ENCODE assay signal across 8 cellular contexts in genomic region chr13:31043891-31044657, GRCh38.
DNase-seq lines count a peak whose midpoint lies in the region; ATAC-seq and TF ChIP-seq lines count a peak whose summit lies in the region.

No MANE protein-coding gene starts in this region.

- H3K4me1 ChIP-seq in psoas muscle (peaks cover 11% of the 10 kb centered on the region), aorta (ENCODE audit: control insufficient read depth in 1 of 2, insufficient read depth in 2 of 2, low read length in 2 of 2) (no peaks in the 10 kb centered on the region)

- intact Hi-C loops in Right ventricle myocardium inferior (cut with DNase I): loop anchor here (5.0 to 10.0 kb wide), 5 partner anchors 177 to 909 kb away; partner anchors contain the start of gene HMGB1
- intact Hi-C loops in psoas muscle (cut with DNase I): loop anchor here in 1 of 2 donors (5.0 to 10.0 kb wide), 2 partner anchors 369 to 912 kb away; no protein-coding TSS in a partner anchor
- intact Hi-C loops in aorta (cut with DNase I): loop anchor here (10.0 kb wide), 6 partner anchors 139 to 579 kb away; partner anchors contain the start of genes HMGB1 (in 1 of the 2) and MEDAG (in 1 of the 2)

- H3K27ac ChIP-seq in psoas muscle (no peak overlapping the region), aorta (ENCODE audit: low read depth in 1 of 2, low read length in 2 of 2) (no peak overlapping the region)

- peak overlapping the region; percentile 84 to 88 for H3K27ac Mint-ChIP-seq in activated naive CD4-positive, alpha-beta T cell treated with anti-CD3 and anti-CD28 coated beads, Interleukin-2, amount 50 U/mL, for 72 hours

- 25 to 27% (median 27%) methylated on average over 25 of the region's 25 CpGs for WGBS in psoas muscle, 3 donors
- 27 to 29% methylated on average over 25 of the region's 25 CpGs for WGBS in aorta, 2 donors

- ATAC-seq in HG02571 (IDR thresholded peaks at IDR 0.05; ENCODE audit: unreplicated experiment) (peak; percentile 87), Right ventricle myocardium inferior (peak; percentile 84), psoas muscle (peak; percentile 85 to 93 (median 87)), aorta (ENCODE audit: low FRiP score) (peak; percentile 92)
- ATAC-seq in activated naive CD4-positive, alpha-beta T cell treated with anti-CD3 and anti-CD28 coated beads, Interleukin-2, amount 50 U/mL, for 72 hours: peak; percentile 47 to 60

- peaks cover 0 to 5% of the 10 kb centered on the region in 2 donors for H3K9me3 Mint-ChIP-seq in activated naive CD4-positive, alpha-beta T cell treated with anti-CD3 and anti-CD28 coated beads, Interleukin-2, amount 50 U/mL, for 72 hours

- H3K36me3 ChIP-seq in psoas muscle (ENCODE audit: insufficient read depth in 1 of 2, low read depth in 1 of 2) (no peaks in the 10 kb centered on the region), aorta (ENCODE audit: control insufficient read depth in 1 of 2, insufficient read depth in 2 of 2, low read length in 1 of 2) (no peaks in the 10 kb centered on the region)

- H3K9me3 ChIP-seq in psoas muscle (no peaks in the 10 kb centered on the region), aorta (ENCODE audit: control insufficient read depth, low read length) (no peaks in the 10 kb centered on the region)

- TF ChIP-seq CTCF in GM12873 (IDR thresholded peaks at IDR 0.05; ENCODE audit: insufficient read depth, low read depth, low read length, missing control alignments) (peak; percentile 98), psoas muscle (IDR thresholded peaks at IDR 0.05) (peak; percentile 93)

- DNase-seq in NCI-H1092 (lab: John Stamatoyannopoulos, UW) (peak; percentile 52), SW 1271 (lab: John Stamatoyannopoulos, UW) (peak; percentile 3 to 59), Right ventricle myocardium inferior (ENCODE audit: missing footprints) (peak; percentile 88), psoas muscle (peak; percentile 74 to 81), aorta (peak; percentile 84 to 91)
- DNase-seq in activated naive CD4-positive, alpha-beta T cell treated with anti-CD3 and anti-CD28 coated beads, Interleukin-2, amount 50 U/mL, for 72 hours (ENCODE audit: low spot score in 2 of 2): peak; percentile 75 to 83

- peaks cover 0 to 2% (median 0%) of the 10 kb centered on the region in 3 donors for H3K27me3 ChIP-seq in psoas muscle (ENCODE audit: insufficient read depth in 3 of 3, low read length in 2 of 3)
- no peaks in the 10 kb centered on the region for H3K27me3 ChIP-seq in aorta (ENCODE audit: control insufficient read depth in 1 of 2, insufficient read depth in 2 of 2, low read length in 1 of 2)

- H3K4me3 ChIP-seq in psoas muscle (no peak overlapping the region), aorta (ENCODE audit: low read length in 2 of 2) (no peak overlapping the region)

- H3K36me3 Mint-ChIP-seq in activated naive CD4-positive, alpha-beta T cell treated with anti-CD3 and anti-CD28 coated beads, Interleukin-2, amount 50 U/mL, for 72 hours: no peaks in the 10 kb centered on the region

Comparison
In these comparisons a context has a peak if more than half of its experiments do, and no peak if none do; other contexts are left out.
1. DNase-seq: peak in every context shown above with its lines; median percentile 88 in Right ventricle myocardium inferior; 88 in aorta; 79 in activated naive CD4-positive, alpha-beta T cell treated with anti-CD3 and anti-CD28 coated beads, Interleukin-2, amount 50 U/mL, for 72 hours; 78 in psoas muscle; 52 in NCI-H1092; 31 in SW 1271.